31 cellular contexts compared by ENCODE assay signal in genomic region chr6:158751192-158751591, GRCh38.
DNase-seq lines count a peak whose midpoint lies in the region; FAIRE-seq and TF ChIP-seq lines count a peak whose summit lies in the region.
"Had no signal": no experiment of that assay in that cellular context is flagged by ENCODE, and none has a peak within 500 bp of the region (broad histone marks: within the 10 kb centered on the region; RNA-seq: fewer than 3 reads in every experiment).

No MANE protein-coding gene starts in this region.

- no peaks in the 10 kb centered on the region for H3K36me3 ChIP-seq in endodermal cell (ENCODE audit: control insufficient read depth, insufficient read depth, low read length)
- H3K36me3 ChIP-seq in trophoblast cell (ENCODE audit: control insufficient read depth in 1 of 2, insufficient read depth in 2 of 2, low read length in 2 of 2), result no peaks in the 10 kb centered on the region
- H3K36me3 ChIP-seq: esophagus muscularis mucosa, pancreas, SJCRH30, transverse colon had no signal

- H3K14ac ChIP-seq in trophoblast cell (ENCODE audit: low read length), result peak overlapping the region; percentile 27

- H3K79me1 ChIP-seq in trophoblast cell (ENCODE audit: low read length), result peaks cover 8% of the 10 kb centered on the region

- peak; percentile 68 for DNase-seq in NCI-H82 (lab: John Stamatoyannopoulos, UW)
- no peak for DNase-seq in NCI-H82 treated with DMSO at 0.1 percent for 48 hours (lab: John Stamatoyannopoulos, UW; ENCODE audit: unreplicated experiment)
- DNase-seq in NCI-H2171 (lab: John Stamatoyannopoulos, UW), result peak; percentile 96
- no peak for DNase-seq in endodermal cell
- no peak for DNase-seq in trophoblast cell
- DNase-seq in HuH-7.5 (ENCODE audit: low spot score), result no peak
- DNase-seq in COLO668 (lab: John Stamatoyannopoulos, UW; ENCODE audit: unreplicated experiment), result no peak
- no peak for DNase-seq in RCC 7860 (ENCODE audit: low spot score)
- DNase-seq: 8988T; activated CD4-positive, alpha-beta T cell treated with anti-CD3 and anti-CD28 coated beads for 48 hours; activated naive CD4-positive, alpha-beta T cell; activated naive CD8-positive, alpha-beta T cell treated with anti-CD3 and anti-CD28 coated beads, Interleukin-2, amount 50 U/mL, for 24 hours; central memory CD4-positive, alpha-beta T cell; foreskin fibroblast; mammary epithelial cell; MM.1S; NCI-H2029 treated with DMSO at 0.1 percent for 48 hours; NCI-H226; nephron progenitor cell; pancreas; SJCRH30; SW 1271; T-helper 9 cell had no signal

- H4K12ac ChIP-seq in trophoblast cell (ENCODE audit: low read depth, low read length), result no peak overlapping the region

- H3K4me1 ChIP-seq in endodermal cell (ENCODE audit: control insufficient read depth, insufficient read depth, low read length) (no peaks in the 10 kb centered on the region), trophoblast cell (ENCODE audit: control insufficient read depth in 1 of 2, insufficient read depth in 2 of 2, low read length in 2 of 2) (peaks cover 11 to 14% of the 10 kb centered on the region in 2 experiments)
- H3K4me1 ChIP-seq: SJCRH30 had no signal

- no peak overlapping the region for H3K4me2 ChIP-seq in trophoblast cell (ENCODE audit: low read length)
- H3K4me2 ChIP-seq: KMS-11 had no signal

- H3K4ac ChIP-seq in trophoblast cell (ENCODE audit: low read depth, low read length), result no peak overlapping the region

- peaks cover 1% of the 10 kb centered on the region for H3K27me3 Mint-ChIP-seq in endodermal cell (ENCODE audit: insufficient read depth)
- H3K27me3 Mint-ChIP-seq: activated naive CD8-positive, alpha-beta T cell treated with anti-CD3 and anti-CD28 coated beads, Interleukin-2, amount 50 U/mL, for 24 hours; dendritic cell treated with granulocyte-macrophage colony-stimulating factor and Interleukin-4, amounts not matched to agents 40 ng/mL and 50 ng/mL, for 4 days; stimulated activated memory B cell treated with anti-CD40 and anti-IgM and Interleukin-4, amounts not matched to agents 10 μg/mL and 1 μg/mL and 100 μg/mL, for 72 hours had no signal

- H3K9me3 ChIP-seq in endodermal cell (ENCODE audit: control insufficient read depth, low read length), result no peaks in the 10 kb centered on the region
- H3K9me3 ChIP-seq in trophoblast cell (ENCODE audit: insufficient read depth, low read depth, low read length), result no peaks in the 10 kb centered on the region
- H3K9me3 ChIP-seq: esophagus muscularis mucosa, pancreas, SJCRH30, transverse colon had no signal

- peak overlapping the region; percentile 88 for H2AK5ac ChIP-seq in trophoblast cell (ENCODE audit: low read length)

- peak overlapping the region; percentile 63 for H2BK12ac ChIP-seq in trophoblast cell (ENCODE audit: low read length)

- TF ChIP-seq CTCF in endodermal cell (conservative IDR thresholded peaks at IDR 0.05), result no peak

- H3K4me1 Mint-ChIP-seq in endodermal cell, result peaks cover 4% of the 10 kb centered on the region

- H3K27ac Mint-ChIP-seq in endodermal cell, result no peak overlapping the region
- H3K27ac Mint-ChIP-seq: activated naive CD8-positive, alpha-beta T cell treated with anti-CD3 and anti-CD28 coated beads, Interleukin-2, amount 50 U/mL, for 24 hours; dendritic cell treated with granulocyte-macrophage colony-stimulating factor and Interleukin-4, amounts not matched to agents 40 ng/mL and 50 ng/mL, for 4 days; nephron progenitor cell; stimulated activated memory B cell treated with anti-CD40 and anti-IgM and Interleukin-4, amounts not matched to agents 10 μg/mL and 1 μg/mL and 100 μg/mL, for 72 hours had no signal

- H3K4me3 ChIP-seq in endodermal cell (ENCODE audit: low read length), result no peak overlapping the region
- H3K4me3 ChIP-seq in trophoblast cell (ENCODE audit: low read depth, low read length), result no peak overlapping the region
- H3K4me3 ChIP-seq: esophagus muscularis mucosa, pancreas, SJCRH30, skin epidermis, transverse colon had no signal

- no peak for FAIRE-seq in RCC 7860 (lab: Jason Lieb, UNC)
- FAIRE-seq: endometrium, pancreas had no signal

- H3K4me3 Mint-ChIP-seq in endodermal cell, result no peak overlapping the region
- H3K4me3 Mint-ChIP-seq: activated naive CD8-positive, alpha-beta T cell treated with anti-CD3 and anti-CD28 coated beads, Interleukin-2, amount 50 U/mL, for 24 hours; dendritic cell treated with granulocyte-macrophage colony-stimulating factor and Interleukin-4, amounts not matched to agents 40 ng/mL and 50 ng/mL, for 4 days; nephron progenitor cell; stimulated activated memory B cell treated with anti-CD40 and anti-IgM and Interleukin-4, amounts not matched to agents 10 μg/mL and 1 μg/mL and 100 μg/mL, for 72 hours had no signal

- no peaks in the 10 kb centered on the region for H3K9me3 Mint-ChIP-seq in endodermal cell
- H3K9me3 Mint-ChIP-seq: activated naive CD8-positive, alpha-beta T cell treated with anti-CD3 and anti-CD28 coated beads, Interleukin-2, amount 50 U/mL, for 24 hours; dendritic cell treated with granulocyte-macrophage colony-stimulating factor and Interleukin-4, amounts not matched to agents 40 ng/mL and 50 ng/mL, for 4 days; nephron progenitor cell; stimulated activated memory B cell treated with anti-CD40 and anti-IgM and Interleukin-4, amounts not matched to agents 10 μg/mL and 1 μg/mL and 100 μg/mL, for 72 hours had no signal

- no peak overlapping the region for H3K23ac ChIP-seq in trophoblast cell (ENCODE audit: low read length)

- no peak overlapping the region for H4K8ac ChIP-seq in trophoblast cell (ENCODE audit: low read depth, low read length)

- H2AFZ ChIP-seq in trophoblast cell (ENCODE audit: insufficient read depth, low read length, poor library complexity), result no peak overlapping the region

- H2BK120ac ChIP-seq in trophoblast cell (ENCODE audit: insufficient read depth, low read length, poor library complexity), result peak overlapping the region; percentile 77

- peaks cover 2% of the 10 kb centered on the region for H3K79me2 ChIP-seq in trophoblast cell (ENCODE audit: control insufficient read depth, insufficient read depth, low read length, poor library complexity)

- 90 to 91% methylated on average over 5 to 8 of the region's 8 CpGs for WGBS in endodermal cell (ENCODE audit: insufficient coverage in 1 of 2, insufficient read length in 1 of 2), 2 experiments
- no CpG with 5 or more reads among the region's 8 CpGs for WGBS in trophoblast cell (ENCODE audit: extremely low coverage, insufficient coverage, insufficient read length)

- H2BK5ac ChIP-seq in trophoblast cell (ENCODE audit: low read depth, low read length, poor library complexity), result peak overlapping the region; percentile 4

- H3K9ac ChIP-seq in endodermal cell (ENCODE audit: extremely low read depth, low read length, poor library complexity, severe bottlenecking) (no peak overlapping the region), trophoblast cell (ENCODE audit: low read length) (no peak overlapping the region)
- H3K9ac ChIP-seq: KMS-11 had no signal

- H3K27ac ChIP-seq in endodermal cell (ENCODE audit: low read depth, low read length) (peak overlapping the region; percentile 79), trophoblast cell (ENCODE audit: low read depth, low read length) (no peak overlapping the region)
- H3K27ac ChIP-seq: KMS-11, SJCRH30, skin epidermis, VCaP had no signal

- H3K36me3 Mint-ChIP-seq in endodermal cell (ENCODE audit: low read depth), result no peaks in the 10 kb centered on the region

- H3K18ac ChIP-seq in trophoblast cell (ENCODE audit: low read length), result no peak overlapping the region

- H3K27me3 ChIP-seq in endodermal cell (ENCODE audit: control insufficient read depth, insufficient read depth, low read length, poor library complexity, severe bottlenecking) (no peaks in the 10 kb centered on the region), trophoblast cell (ENCODE audit: insufficient read depth, low read length) (no peaks in the 10 kb centered on the region)
- H3K27me3 ChIP-seq: esophagus muscularis mucosa, pancreas, SJCRH30, transverse colon had no signal

- peak overlapping the region; percentile 60 for H4K91ac ChIP-seq in trophoblast cell (ENCODE audit: low read depth, low read length)

Comparison
In these comparisons a context has a peak if more than half of its experiments do, and no peak if none do; other contexts are left out.
1. DNase-seq: peak in NCI-H82 (single experiment) and NCI-H2171 (single experiment); none in NCI-H82 treated with DMSO at 0.1 percent for 48 hours (single experiment), endodermal cell (single experiment), trophoblast cell (0 of 2), HuH-7.5 (single experiment), COLO668 (single experiment) and RCC 7860 (single experiment).